In genomic region chr12:80778005-80778541, GRCh38 we compare ENCODE assay signal across 8 cellular contexts.
A peak's percentile ranks its signal among the peaks of the same experiment; 100 is the strongest.
DNase-seq lines count a peak whose midpoint lies in the region; ATAC-seq and TF ChIP-seq lines count a peak whose summit lies in the region.

No MANE protein-coding gene starts in this region.

- WGBS in mammary epithelial cell (ENCODE audit: low coverage, missing lambda C conversion rate) = 53% methylated on average over 3 of the region's 3 CpGs
- 21% methylated on average over 2 of the region's 3 CpGs for WGBS in right lobe of liver (ENCODE audit: insufficient coverage, low coverage, low lambda C conversion rate, missing lambda C conversion rate)

- H3K36me3 ChIP-seq in mammary epithelial cell (ENCODE audit: insufficient read depth, low read length) = no peaks in the 10 kb centered on the region
- H3K36me3 ChIP-seq in right lobe of liver = no peaks in the 10 kb centered on the region
- H3K36me3 ChIP-seq in upper lobe of right lung = no peaks in the 10 kb centered on the region

- DNase-seq in NCI-H187 (lab: John Stamatoyannopoulos, UW) = peak; percentile 46 to 68
- DNase-seq in NCI-H187 treated with DMSO at 0.1 percent for 48 hours (lab: John Stamatoyannopoulos, UW) = no peak
- DNase-seq in NCI-H510A treated with DMSO at 0.1 percent for 48 hours (lab: John Stamatoyannopoulos, UW) = peak; percentile 95
- DNase-seq in mammary epithelial cell = peak; percentile 97
- peak; percentile 51 to 83 (median 63) for DNase-seq in right lobe of liver
- no peak for DNase-seq in upper lobe of right lung

- TF ChIP-seq CTCF in mammary epithelial cell (conservative IDR thresholded peaks at IDR 0.05 in 1 of 2, IDR thresholded peaks at IDR 0.05 in 1 of 2; ENCODE audit: extremely low read depth in 1 of 2, insufficient read depth in 1 of 2, low read depth in 1 of 2, low read length in 2 of 2) (no peak), right lobe of liver (IDR thresholded peaks at IDR 0.05) (no peak), upper lobe of right lung (IDR thresholded peaks at IDR 0.05) (no peak)

- intact Hi-C loops in mammary epithelial cell (cut with micrococcal nuclease) = no loop called here
- intact Hi-C loops in right lobe of liver (cut with DNase I) = no loop called here
- intact Hi-C loops in upper lobe of right lung (cut with DNase I) = no loop called here

- H3K4me2 ChIP-seq in mammary epithelial cell (ENCODE audit: insufficient read depth, low read depth, low read length) = peak overlapping the region; percentile 38

- H3K9me3 ChIP-seq in mammary epithelial cell (replicated peaks; ENCODE audit: insufficient read depth, low read length) (peaks cover 3% of the 10 kb centered on the region), right lobe of liver (no peaks in the 10 kb centered on the region), upper lobe of right lung (no peaks in the 10 kb centered on the region)

- H3K4me3 ChIP-seq in mammary epithelial cell (replicated peaks in 1 of 3; ENCODE audit: insufficient read depth in 1 of 3, low read depth in 2 of 3, low read length in 3 of 3) (no peak overlapping the region), right lobe of liver (no peak overlapping the region), upper lobe of right lung (no peak overlapping the region)

- peak; percentile 22 for TF ChIP-seq POLR2A in right lobe of liver (IDR thresholded peaks at IDR 0.05)

- no TSS peak for BruUV-seq in mammary epithelial cell (replicated peaks; lab: Mats Ljungman, UMichigan)

- H3K27me3 ChIP-seq in mammary epithelial cell (ENCODE audit: insufficient read depth, low read length) = no peaks in the 10 kb centered on the region
- H3K27me3 ChIP-seq in right lobe of liver = no peaks in the 10 kb centered on the region
- no peaks in the 10 kb centered on the region for H3K27me3 ChIP-seq in upper lobe of right lung

- CTCF ChIA-PET in mammary epithelial cell (lab: Charles Lee; ENCODE audit: low non-redundant PET) = interaction anchor here (1.1 kb wide), 1 partner anchor 60 kb away, joined by 3 read pairs; no protein-coding TSS in a partner anchor

- H3K4me1 ChIP-seq in mammary epithelial cell (ENCODE audit: insufficient read depth, low read length) (peaks cover 22% of the 10 kb centered on the region), right lobe of liver (peaks cover 0 to 17% (median 0%) of the 10 kb centered on the region in 4 donors), upper lobe of right lung (peaks cover 9% of the 10 kb centered on the region)

- H2AFZ ChIP-seq in mammary epithelial cell (ENCODE audit: low read depth, low read length) = peak overlapping the region; percentile 35

- in situ Hi-C loops in mammary epithelial cell (cut with MboI; ENCODE audit: low sequenced_read_pairs in 2 of 2) = no loop called here

- ATAC-seq in GM19467 (IDR thresholded peaks at IDR 0.05; ENCODE audit: unreplicated experiment) (peak; percentile 98), HG03457 (IDR thresholded peaks at IDR 0.05; ENCODE audit: unreplicated experiment) (peak; percentile 98), right lobe of liver (peak; percentile 90 to 93 (median 92)), upper lobe of right lung (peak; percentile 67)

- no peaks in the 10 kb centered on the region for H4K20me1 ChIP-seq in mammary epithelial cell (ENCODE audit: insufficient read depth, low read length)

- dilution Hi-C loops in mammary epithelial cell (cut with HindIII; ENCODE audit: low sequenced_read_pairs) = no loop called here

- no peaks in the 10 kb centered on the region for H3K79me2 ChIP-seq in mammary epithelial cell (ENCODE audit: insufficient read depth, low read length)

- H3K9ac ChIP-seq in mammary epithelial cell (ENCODE audit: insufficient read depth, low read length) = no peak overlapping the region

- H3K27ac ChIP-seq in mammary epithelial cell (ENCODE audit: insufficient read depth, low read depth, low read length) (peak overlapping the region; percentile 62), right lobe of liver (peak overlapping the region; percentile 68 to 88 (median 79)), upper lobe of right lung (peak overlapping the region; percentile 52)

Comparison
In these comparisons a context has a peak if more than half of its experiments do, and no peak if none do; other contexts are left out.
1. DNase-seq: peak in NCI-H187 (2 of 2), NCI-H510A treated with DMSO at 0.1 percent for 48 hours (single experiment), mammary epithelial cell (single experiment) and right lobe of liver (3 of 3); none in NCI-H187 treated with DMSO at 0.1 percent for 48 hours (single experiment) and upper lobe of right lung (single experiment).
2. Peak in every context shown above with its lines, with median percentiles within 50 percentile points of each other: ATAC-seq and H3K27ac ChIP-seq.